In the genomic region with DNA sequence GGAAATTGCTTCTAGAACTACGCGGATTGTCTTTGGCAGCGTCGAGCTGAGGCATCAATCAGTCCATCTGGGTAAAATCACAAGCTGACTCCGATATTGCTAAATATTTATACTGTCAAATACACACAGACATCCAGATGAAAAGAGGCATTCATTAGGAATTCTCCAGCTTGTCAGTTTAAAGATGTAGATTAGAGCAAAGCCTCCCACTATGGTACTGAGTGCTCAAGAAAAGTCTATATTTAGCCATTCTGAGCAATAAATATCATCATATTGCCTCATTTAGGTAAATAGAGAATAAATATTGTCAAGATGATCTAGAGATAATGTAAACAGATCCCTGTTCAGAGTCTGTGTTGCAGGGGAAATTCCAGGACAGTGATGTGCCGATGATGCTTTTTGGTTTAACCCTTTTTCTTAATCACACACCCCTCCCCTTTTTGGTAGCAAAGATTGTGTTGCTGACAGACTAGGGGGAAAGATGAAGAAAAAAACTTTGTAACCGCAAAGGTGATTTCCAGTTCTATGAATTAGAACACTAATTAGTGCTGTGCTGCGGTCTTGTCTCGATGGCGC, we compare ENCODE assay signal across 25 cellular contexts.
DNase-seq lines count a peak whose midpoint lies in the region; ATAC-seq and TF ChIP-seq lines count a peak whose summit lies in the region.
"Had no signal": no experiment of that assay in that cellular context is flagged by ENCODE, and none has a peak within 500 bp of the region (broad histone marks: within the 10 kb centered on the region; RNA-seq: fewer than 3 reads in every experiment).

No MANE protein-coding gene starts in this region.

- H3K27me3 ChIP-seq in AG04450 (ENCODE audit: control insufficient read depth, insufficient read depth, low read length) = no peaks in the 10 kb centered on the region
- H3K27me3 ChIP-seq in foreskin keratinocyte = no peaks in the 10 kb centered on the region
- H3K27me3 ChIP-seq in spleen (replicated peaks in 1 of 7) = no peaks in the 10 kb centered on the region
- H3K27me3 ChIP-seq in tibial nerve = no peaks in the 10 kb centered on the region
- H3K27me3 ChIP-seq: heart left ventricle, left lung had no signal

- H3K36me3 ChIP-seq in spleen (peaks cover 0 to 11% (median 0%) of the 10 kb centered on the region in 6 donors), tibial nerve (no peaks in the 10 kb centered on the region)
- H3K36me3 ChIP-seq: heart left ventricle, left lung had no signal

- no peaks in the 10 kb centered on the region for H3K4me1 Mint-ChIP-seq in T-helper 17 cell
- H3K4me1 Mint-ChIP-seq: activated naive CD8-positive, alpha-beta T cell treated with anti-CD3 and anti-CD28 coated beads for 36 hours had no signal

- no peak for TF ChIP-seq EP300 in tibial nerve (IDR thresholded peaks at IDR 0.05)

- H3K27ac Mint-ChIP-seq in T-helper 17 cell = no peak overlapping the region
- H3K27ac Mint-ChIP-seq: activated naive CD8-positive, alpha-beta T cell treated with anti-CD3 and anti-CD28 coated beads for 36 hours; activated T-helper 17 cell treated with anti-CD3 and anti-CD28 coated beads, Interleukin-2, amount 50 U/mL, for 72 hours; naive thymus-derived CD8-positive, alpha-beta T cell had no signal

- H3K4me3 Mint-ChIP-seq in T-helper 17 cell = no peak overlapping the region
- H3K4me3 Mint-ChIP-seq: activated naive CD8-positive, alpha-beta T cell treated with anti-CD3 and anti-CD28 coated beads for 36 hours; activated T-helper 17 cell treated with anti-CD3 and anti-CD28 coated beads, Interleukin-2, amount 50 U/mL, for 72 hours; naive thymus-derived CD8-positive, alpha-beta T cell had no signal

- peak; percentile 47 for DNase-seq in AG04450 (ENCODE audit: low read depth, low spot score)
- peak; percentile 60 for DNase-seq in EH (ENCODE audit: low read depth)
- DNase-seq in T-helper 17 cell = no peak
- DNase-seq in foreskin keratinocyte = no peak
- no peak for DNase-seq in SW480 (ENCODE audit: low spot score)
- DNase-seq in spleen = no peak
- no peak for DNase-seq in tibial nerve (ENCODE audit: low spot score in 2 of 2)
- DNase-seq in GM10266 (ENCODE audit: extremely low spot score) = no peak
- DNase-seq: activated CD4-positive, alpha-beta T cell treated with anti-CD3 and anti-CD28 coated beads for 48 hours; activated naive CD8-positive, alpha-beta T cell treated with anti-CD3 and anti-CD28 coated beads for 36 hours; DMS153; heart left ventricle; left lung; naive thymus-derived CD8-positive, alpha-beta T cell; NCI-H1694 treated with DMSO at 0.1 percent for 48 hours; NCI-H226; NCI-H82; OCI-M1; right cardiac atrium; SHP77 treated with DMSO at 0.1 percent for 48 hours; stimulated activated CD4-positive, alpha-beta T cell treated with anti-CD3 and anti-CD28 coated beads, Interleukin-12 subunit alpha, Interleukin-12 subunit beta, amount 100 ng/mL, for 4 hours; T-helper 1 cell had no signal

- intact Hi-C loops in spleen (cut with DNase I; ENCODE audit: low total_unique reads) = no loop called here

- POLR2A ChIA-PET in AG04450 (lab: Yijun Ruan, JAX) = interaction anchor here (0.7 kb wide), 1 partner anchor 46 kb away, joined by 3 read pairs; no protein-coding TSS in a partner anchor

- no peaks in the 10 kb centered on the region; the same call in 1 of the 2 replicates for H3K9me3 ChIP-seq in AG04450 (ENCODE audit: control insufficient read depth, insufficient read depth, low read length)
- H3K9me3 ChIP-seq in T-helper 17 cell (ENCODE audit: control insufficient read depth, low read length, poor library complexity, severe bottlenecking) = no peaks in the 10 kb centered on the region
- H3K9me3 ChIP-seq in spleen = no peaks in the 10 kb centered on the region
- H3K9me3 ChIP-seq in tibial nerve = no peaks in the 10 kb centered on the region
- H3K9me3 ChIP-seq: A549, heart left ventricle, left lung had no signal

- ATAC-seq in T-helper 17 cell = peak; percentile 54
- peak; percentile 33 for ATAC-seq in foreskin keratinocyte
- ATAC-seq: A549; heart left ventricle; left lung; naive thymus-derived CD8-positive, alpha-beta T cell; right cardiac atrium had no signal

- WGBS in spleen, 5 donors = 86 to 91% (median 89%) methylated on average over 10 of the region's 10 CpGs
- 70 to 72% methylated on average over 10 of the region's 10 CpGs for WGBS in tibial nerve, 2 donors

- CTCF ChIA-PET in AG04450 (lab: Charles Lee) = no interaction called here

- TF ChIP-seq CTCF in AG04450 (IDR thresholded peaks at IDR 0.05; ENCODE audit: low read depth, low read length) (no peak), foreskin keratinocyte (conservative IDR thresholded peaks at IDR 0.05) (no peak), spleen (IDR thresholded peaks at IDR 0.05 in 8 of 11, conservative IDR thresholded peaks at IDR 0.05 in 3 of 11) (no peak), tibial nerve (IDR thresholded peaks at IDR 0.05) (no peak), GM10266 (IDR thresholded peaks at IDR 0.05; ENCODE audit: control insufficient read depth, insufficient read depth, low read depth, missing control alignments) (no peak)

- H3K4me1 ChIP-seq in foreskin keratinocyte (no peaks in the 10 kb centered on the region), spleen (no peaks in the 10 kb centered on the region), tibial nerve (no peaks in the 10 kb centered on the region)
- H3K4me1 ChIP-seq: A549, heart left ventricle, left lung had no signal

- no peaks in the 10 kb centered on the region for H3K27me3 Mint-ChIP-seq in T-helper 17 cell
- H3K27me3 Mint-ChIP-seq: activated naive CD8-positive, alpha-beta T cell treated with anti-CD3 and anti-CD28 coated beads for 36 hours; activated T-helper 17 cell treated with anti-CD3 and anti-CD28 coated beads, Interleukin-2, amount 50 U/mL, for 72 hours; naive thymus-derived CD8-positive, alpha-beta T cell had no signal

- H3K36me3 Mint-ChIP-seq in T-helper 17 cell (ENCODE audit: low read depth) = no peaks in the 10 kb centered on the region
- H3K36me3 Mint-ChIP-seq: activated naive CD8-positive, alpha-beta T cell treated with anti-CD3 and anti-CD28 coated beads for 36 hours had no signal

- H3K27ac ChIP-seq in AG04450 (ENCODE audit: low read depth, low read length) (no peak overlapping the region), foreskin keratinocyte (no peak overlapping the region), spleen (no peak overlapping the region), tibial nerve (no peak overlapping the region)
- H3K27ac ChIP-seq: A549, C4-2B, heart left ventricle, left lung had no signal

- TF ChIP-seq POLR2A in spleen (IDR thresholded peaks at IDR 0.05) (no peak), tibial nerve (IDR thresholded peaks at IDR 0.05) (no peak)

- H3K4me3 ChIP-seq in AG04450 (ENCODE audit: low read depth, low read length) = no peak overlapping the region; the same call in 1 of the 2 replicates
- no peak overlapping the region for H3K4me3 ChIP-seq in spleen
- H3K4me3 ChIP-seq in tibial nerve = no peak overlapping the region
- H3K4me3 ChIP-seq: A549, heart left ventricle, left lung had no signal

Comparison
In these comparisons a context has a peak if more than half of its experiments do, and no peak if none do; other contexts are left out.
1. DNase-seq: peak in AG04450 (single experiment) and EH (single experiment); none in T-helper 17 cell (0 of 3), foreskin keratinocyte (0 of 2), SW480 (single experiment), spleen (single experiment), tibial nerve (0 of 2) and GM10266 (single experiment).